9 cellular contexts compared by ENCODE assay signal in genomic region chr17:15263206-15263579, GRCh38. TPM values are rescaled to one million over a fixed set of nuclear protein-coding genes. Genes with fewer than 3 reads are reported as not detected.
DNase-seq lines count a peak whose midpoint lies in the region; ATAC-seq and TF ChIP-seq lines count a peak whose summit lies in the region.
"Had no signal": no experiment of that assay in that cellular context is flagged by ENCODE, and none has a peak within 500 bp of the region (broad histone marks: within the 10 kb centered on the region; RNA-seq: fewer than 3 reads in every experiment).

No MANE protein-coding gene starts in this region.

- H3K27me3 ChIP-seq in neural progenitor cell = peaks cover 99% of the 10 kb centered on the region

- H3K4me3 ChIP-seq in AG10803 (ENCODE audit: low read length) (peak overlapping the region; percentile 98), neural progenitor cell (peak overlapping the region; percentile 57)

- H3K27ac ChIP-seq in neural progenitor cell = no peak overlapping the region
- H3K27ac ChIP-seq: VCaP had no signal

- H3K27me3 Mint-ChIP-seq in neural progenitor cell (ENCODE audit: insufficient read depth, low read depth) = peaks cover 39% of the 10 kb centered on the region

- peaks cover 3% of the 10 kb centered on the region for H4K20me1 ChIP-seq in neural progenitor cell (ENCODE audit: low read depth)

- no peaks in the 10 kb centered on the region for H3K36me3 Mint-ChIP-seq in neural progenitor cell
- no peaks in the 10 kb centered on the region for H3K36me3 Mint-ChIP-seq in stimulated activated effector memory CD8-positive, alpha-beta T cell treated with anti-CD3 and anti-CD28 coated beads, Interleukin-12 subunit alpha, Interleukin-12 subunit beta, amount 100 ng/mL, for 72 hours

- no peaks in the 10 kb centered on the region for H3K9me3 Mint-ChIP-seq in neural progenitor cell
- no peaks in the 10 kb centered on the region for H3K9me3 Mint-ChIP-seq in stimulated activated effector memory CD8-positive, alpha-beta T cell treated with anti-CD3 and anti-CD28 coated beads, Interleukin-12 subunit alpha, Interleukin-12 subunit beta, amount 100 ng/mL, for 72 hours

- peak overlapping the region; percentile 92 for H3K4me3 Mint-ChIP-seq in neural progenitor cell
- H3K4me3 Mint-ChIP-seq in stimulated activated effector memory CD8-positive, alpha-beta T cell treated with anti-CD3 and anti-CD28 coated beads, Interleukin-12 subunit alpha, Interleukin-12 subunit beta, amount 100 ng/mL, for 72 hours = no peak overlapping the region

- no peak for TF ChIP-seq CTCF in AG10803 (conservative IDR thresholded peaks at IDR 0.05; ENCODE audit: low read length)
- no peak for TF ChIP-seq CTCF in neural progenitor cell (IDR thresholded peaks at IDR 0.05)

- H3K9ac ChIP-seq in neural progenitor cell = no peak overlapping the region

- H3F3A ChIP-seq in neural progenitor cell (ENCODE audit: low read depth) = peaks cover 30% of the 10 kb centered on the region

- no peaks in the 10 kb centered on the region for H3K9me3 ChIP-seq in neural progenitor cell (ENCODE audit: low read depth)

- DNase-seq in AG10803 (ENCODE audit: low read depth) = peak; percentile 91
- DNase-seq in foreskin melanocyte = peak; percentile 68
- DNase-seq in neural progenitor cell (ENCODE audit: low spot score) = peak; percentile 73
- no peak for DNase-seq in stimulated activated effector memory CD8-positive, alpha-beta T cell treated with anti-CD3 and anti-CD28 coated beads, Interleukin-12 subunit alpha, Interleukin-12 subunit beta, amount 100 ng/mL, for 72 hours (ENCODE audit: low spot score in 2 of 2)
- no peak for DNase-seq in Kasumi-1 (lab: John Stamatoyannopoulos, UW)
- no peak for DNase-seq in NCI-H226

- H3K79me2 ChIP-seq in neural progenitor cell (ENCODE audit: low read depth) = no peaks in the 10 kb centered on the region

- H3K4me1 ChIP-seq in neural progenitor cell = peaks cover 8% of the 10 kb centered on the region

- H3K4me2 ChIP-seq in neural progenitor cell = peak overlapping the region; percentile 80

- H3K27ac Mint-ChIP-seq in neural progenitor cell = no peak overlapping the region
- no peak overlapping the region for H3K27ac Mint-ChIP-seq in stimulated activated effector memory CD8-positive, alpha-beta T cell treated with anti-CD3 and anti-CD28 coated beads, Interleukin-12 subunit alpha, Interleukin-12 subunit beta, amount 100 ng/mL, for 72 hours

- no peaks in the 10 kb centered on the region for H3K36me3 ChIP-seq in neural progenitor cell

- H3K4me1 Mint-ChIP-seq in neural progenitor cell = peaks cover 21% of the 10 kb centered on the region
- peaks cover 23% of the 10 kb centered on the region for H3K4me1 Mint-ChIP-seq in stimulated activated effector memory CD8-positive, alpha-beta T cell treated with anti-CD3 and anti-CD28 coated beads, Interleukin-12 subunit alpha, Interleukin-12 subunit beta, amount 100 ng/mL, for 72 hours

- H2AFZ ChIP-seq in neural progenitor cell (replicated peaks) = peak overlapping the region; percentile 85

- peak; percentile 50 for ATAC-seq in SK-N-SH treated with all-trans-retinoic acid at 6 μM for 48 hours
- no peak for ATAC-seq in stimulated activated effector memory CD8-positive, alpha-beta T cell treated with anti-CD3 and anti-CD28 coated beads, Interleukin-12 subunit alpha, Interleukin-12 subunit beta, amount 100 ng/mL, for 72 hours
- no peak for ATAC-seq in GM19023 (IDR thresholded peaks at IDR 0.05; ENCODE audit: unreplicated experiment)

TF ChIP-seq in SK-N-SH treated with all-trans-retinoic acid at 6 μM for 48 hours, 23 proteins besides CTCF, POLR2A, EP300 and RAD21:
- TF ChIP-seq GLIS3 (CRISPR knock-in tag; IDR thresholded peaks at IDR 0.05) = no peak
- TF ChIP-seq SNAI2 (CRISPR knock-in tag; IDR thresholded peaks at IDR 0.05) = no peak

RNA-seq across cellular contexts. Expression of gene PMP22, which starts 1.9 kb away (rescaled TPM):
- 4.3 and 6.5 TPM in 2 replicates for total RNA-seq in neural progenitor cell (ENCODE audit: low replicate concordance)

Comparison
In these comparisons a context has a peak if more than half of its experiments do, and no peak if none do; other contexts are left out.
1. DNase-seq: peak in AG10803 (single experiment), foreskin melanocyte (single experiment) and neural progenitor cell (single experiment); none in stimulated activated effector memory CD8-positive, alpha-beta T cell treated with anti-CD3 and anti-CD28 coated beads, Interleukin-12 subunit alpha, Interleukin-12 subunit beta, amount 100 ng/mL, for 72 hours (0 of 2), Kasumi-1 (0 of 2) and NCI-H226 (single experiment).